In genomic region chr15:69131362-69132215, GRCh38 we compare ENCODE assay signal across 1 cellular context.
TF ChIP-seq lines count a peak whose summit lies in the region.

No MANE protein-coding gene starts in this region.

TF ChIP-seq in H1, 55 proteins besides CTCF, POLR2A, EP300 and RAD21 (continued from another document):
- no peak for TF ChIP-seq CHD7 (IDR thresholded peaks at IDR 0.05; ENCODE audit: insufficient replicate concordance, low read length)
- TF ChIP-seq NANOG (IDR thresholded peaks at IDR 0.05; ENCODE audit: insufficient read depth, low read depth, low read length, poor library complexity, severe bottlenecking), result no peak
- TF ChIP-seq FOSL1 (IDR thresholded peaks at IDR 0.05; ENCODE audit: insufficient read depth, low read depth, low read length), result no peak
- TF ChIP-seq JUN (IDR thresholded peaks at IDR 0.05; ENCODE audit: low read depth, low read length), result no peak
- no peak for TF ChIP-seq TAF1 (IDR thresholded peaks at IDR 0.05; ENCODE audit: low read depth, low read length)
- TF ChIP-seq ZNF274 (IDR thresholded peaks at IDR 0.05; ENCODE audit: borderline replicate concordance, extremely low read depth, low read length), result no peak
- TF ChIP-seq SRF (IDR thresholded peaks at IDR 0.05; ENCODE audit: low read depth, low read length), result no peak
- no peak for TF ChIP-seq SIN3A (conservative IDR thresholded peaks at IDR 0.05 in 1 of 2, IDR thresholded peaks at IDR 0.05 in 1 of 2; ENCODE audit: low read depth in 1 of 2, low read length in 2 of 2)
- TF ChIP-seq SP2 (IDR thresholded peaks at IDR 0.05; ENCODE audit: low read length), result no peak
- no peak for TF ChIP-seq EGR1 (IDR thresholded peaks at IDR 0.05; ENCODE audit: borderline replicate concordance, low read depth, low read length)
- TF ChIP-seq TBP (IDR thresholded peaks at IDR 0.05; ENCODE audit: low read depth, low read length), result no peak
- TF ChIP-seq EZH2 (IDR thresholded peaks at IDR 0.05; ENCODE audit: low read depth, low read length, severe bottlenecking), result no peak
